10 cellular contexts compared by ENCODE assay signal in genomic region chr1:184954232-184954995, GRCh38. TPM values are rescaled to one million over a fixed set of nuclear protein-coding genes. Genes with fewer than 3 reads are reported as not detected.
DNase-seq lines count a peak whose midpoint lies in the region; ATAC-seq, FAIRE-seq and TF ChIP-seq lines count a peak whose summit lies in the region.
"Had no signal": no experiment of that assay in that cellular context is flagged by ENCODE, and none has a peak within 500 bp of the region (broad histone marks: within the 10 kb centered on the region; RNA-seq: fewer than 3 reads in every experiment).

No MANE protein-coding gene starts in this region.

- H3K27me3 Mint-ChIP-seq in memory B cell (no peaks in the 10 kb centered on the region), mesothelial cell of epicardium (ENCODE audit: low read depth) (peaks cover 2% of the 10 kb centered on the region)

- H3K27ac Mint-ChIP-seq in memory B cell (peak overlapping the region; percentile 36), mesothelial cell of epicardium (no peak overlapping the region)

- peak overlapping the region; percentile 7 to 11 for H3K4me3 ChIP-seq in ascending aorta

- H3K9me3 Mint-ChIP-seq in memory B cell (no peaks in the 10 kb centered on the region), mesothelial cell of epicardium (no peaks in the 10 kb centered on the region)

- no peaks in the 10 kb centered on the region for H3K27me3 ChIP-seq in ascending aorta

- intact Hi-C loops in ascending aorta (cut with DNase I), result loop anchor here (5.0 to 10.0 kb wide), 2 partner anchors 62 to 1640 kb away; no protein-coding TSS in a partner anchor

- H3K36me3 Mint-ChIP-seq in memory B cell (no peaks in the 10 kb centered on the region), mesothelial cell of epicardium (no peaks in the 10 kb centered on the region)

- FAIRE-seq in HTR-8/SVneo (lab: Jason Lieb, UNC), result no peak

- in situ Hi-C loops in Caki2 (cut with HindIII; ENCODE audit: low pct_unique_long_range_greater_than_20kb, low sequenced_read_pairs), result no loop called here

- peaks cover 2 to 38% of the 10 kb centered on the region in 2 donors for H3K4me1 ChIP-seq in ascending aorta

- TF ChIP-seq CTCF in ascending aorta (IDR thresholded peaks at IDR 0.05), result peak in 1 of 3 experiments; percentile 11
- TF ChIP-seq CTCF in mesothelial cell of epicardium (IDR thresholded peaks at IDR 0.05; ENCODE audit: unreplicated experiment), result no peak

- no peak overlapping the region for H3K4me3 Mint-ChIP-seq in memory B cell
- H3K4me3 Mint-ChIP-seq in mesothelial cell of epicardium, result no peak overlapping the region

- H3K27ac ChIP-seq in ascending aorta, result peak overlapping the region; percentile 75 to 82

- ATAC-seq in memory B cell (ENCODE audit: low read depth), result no peak

- peak; percentile 79 for DNase-seq in Caki2 (ENCODE audit: low read depth)
- DNase-seq in HTR-8/SVneo (ENCODE audit: insufficient read length, low spot score), result peak; percentile 17
- no peak for DNase-seq in ascending aorta (ENCODE audit: low spot score in 2 of 2)
- no peak for DNase-seq in memory B cell (ENCODE audit: low spot score in 2 of 2)
- DNase-seq in DMS153 treated with DMSO at 0.1 percent for 48 hours (lab: John Stamatoyannopoulos, UW; ENCODE audit: unreplicated experiment), result no peak
- DNase-seq in mesothelial cell of epicardium (ENCODE audit: low spot score in 2 of 2, unreplicated experiment in 2 of 2), result no peak
- no peak for DNase-seq in activated naive CD4-positive, alpha-beta T cell (lab: John Stamatoyannopoulos, UW)
- DNase-seq in NCI-H2107 treated with DMSO at 0.1 percent for 48 hours (lab: John Stamatoyannopoulos, UW; ENCODE audit: unreplicated experiment), result no peak
- DNase-seq: activated CD4-positive, alpha-beta T cell treated with anti-CD3 and anti-CD28 coated beads, Interleukin-2, amount 50 U/mL, for 1 hour; NCI-H345 had no signal

- no peaks in the 10 kb centered on the region for H3K9me3 ChIP-seq in ascending aorta

- H3K36me3 ChIP-seq in ascending aorta, result no peaks in the 10 kb centered on the region

- no peaks in the 10 kb centered on the region for H3K4me1 Mint-ChIP-seq in memory B cell
- peaks cover 23% of the 10 kb centered on the region for H3K4me1 Mint-ChIP-seq in mesothelial cell of epicardium

RNA-seq across cellular contexts. Expression of gene NIBAN1, which starts 19.9 kb away (rescaled TPM):
- total RNA-seq in Caki2 (2014; rRNA removed; shearing (Covaris generic); ENCODE audit: low replicate concordance), result 26.5 and 36.6 TPM in 2 replicates
- total RNA-seq in ascending aorta (74.6 TPM), mesothelial cell of epicardium (0.38 to 0.47 TPM (median 0.45 TPM) in 3 replicates)

Comparison
In these comparisons a context has a peak if more than half of its experiments do, and no peak if none do; other contexts are left out.
1. DNase-seq: peak in Caki2 (single experiment) and HTR-8/SVneo (single experiment); none in ascending aorta (0 of 2), memory B cell (0 of 2), DMS153 treated with DMSO at 0.1 percent for 48 hours (single experiment), mesothelial cell of epicardium (0 of 2), activated naive CD4-positive, alpha-beta T cell (0 of 4) and NCI-H2107 treated with DMSO at 0.1 percent for 48 hours (single experiment).
2. RNA of gene NIBAN1, which starts 19.9 kb away (total RNA-seq): 74.6 TPM in ascending aorta (single experiment) and 26.5 to 36.6 TPM in Caki2; 0.38 to 0.47 TPM in mesothelial cell of epicardium; every median in the first group is over 10 times any median in the second.